ENCODE assay signal across 8 cellular contexts in genomic region chr12:5003025-5003666, GRCh38. TPM values are rescaled to one million over a fixed set of nuclear protein-coding genes. Genes with fewer than 3 reads are reported as not detected.
DNase-seq lines count a peak whose midpoint lies in the region; ATAC-seq and TF ChIP-seq lines count a peak whose summit lies in the region.

No MANE protein-coding gene starts in this region.

- H3K9ac ChIP-seq in neural cell (ENCODE audit: low read length) = no peak overlapping the region

- ATAC-seq in HG02938 (IDR thresholded peaks at IDR 0.05; ENCODE audit: unreplicated experiment) (peak; percentile 73), upper lobe of left lung (ENCODE audit: low FRiP score in 2 of 2) (peak in 1 of 2 donors; percentile 71)

- no peaks in the 10 kb centered on the region for H3F3A ChIP-seq in neural cell (ENCODE audit: insufficient read depth, low read length, poor library complexity, severe bottlenecking)

- TF ChIP-seq RAD21 in neural cell (conservative IDR thresholded peaks at IDR 0.05) = peak; percentile 99

- no peaks in the 10 kb centered on the region for H3K79me2 ChIP-seq in neural cell (replicated peaks; ENCODE audit: insufficient read depth, low read length)

- no peak overlapping the region for H3K4me2 ChIP-seq in neural cell (ENCODE audit: low read length)

- no peak overlapping the region for H3K4me3 ChIP-seq in neural cell (ENCODE audit: low read length)
- no peak overlapping the region for H3K4me3 ChIP-seq in upper lobe of left lung

- no peaks in the 10 kb centered on the region for H4K20me1 ChIP-seq in neural cell (ENCODE audit: insufficient read depth)

- TF ChIP-seq CTCF in neural cell (IDR thresholded peaks at IDR 0.05; ENCODE audit: poor library complexity, severe bottlenecking) (peak; percentile 98), upper lobe of left lung (IDR thresholded peaks at IDR 0.05) (peak; percentile 40 to 90 (median 80))

- no peaks in the 10 kb centered on the region for H3K9me2 ChIP-seq in neural cell (ENCODE audit: insufficient read depth, low read length)

- H3K4me1 ChIP-seq in upper lobe of left lung = no peaks in the 10 kb centered on the region

- DNase-seq in GDM1 (lab: John Stamatoyannopoulos, UW) (peak; percentile 22), NCI-H345 (lab: John Stamatoyannopoulos, UW) (peak; percentile 83), fibroblast of the conjunctiva (ENCODE audit: low read depth) (peak; percentile 36), upper lobe of left lung (peak in 1 of 2 donors; percentile 51), GF-D8 (lab: John Stamatoyannopoulos, UW) (no peak)
- peak; percentile 61 for DNase-seq in activated CD8-positive, alpha-beta memory T cell treated with anti-CD3 and anti-CD28 coated beads for 24 hours

- H3K9me3 ChIP-seq in neural cell (ENCODE audit: low read length) (no peaks in the 10 kb centered on the region), upper lobe of left lung (no peaks in the 10 kb centered on the region)

- H3K27ac ChIP-seq in neural cell (ENCODE audit: low read length) (no peak overlapping the region), upper lobe of left lung (no peak overlapping the region)

- H3K27me3 ChIP-seq in neural cell (ENCODE audit: insufficient read depth, low read depth, low read length) (no peaks in the 10 kb centered on the region), upper lobe of left lung (no peaks in the 10 kb centered on the region)

- 22 to 51% methylated on average over 4 to 9 of the region's 9 CpGs for WGBS in upper lobe of left lung, 2 donors

- TF ChIP-seq POLR2A in upper lobe of left lung (IDR thresholded peaks at IDR 0.05) = no peak

- H3K36me3 ChIP-seq in neural cell (ENCODE audit: insufficient read depth, low read length) (no peaks in the 10 kb centered on the region), upper lobe of left lung (no peaks in the 10 kb centered on the region)

- H2AFZ ChIP-seq in neural cell (ENCODE audit: low read depth, low read length) = no peak overlapping the region

- TF ChIP-seq EP300 in neural cell (conservative IDR thresholded peaks at IDR 0.05; ENCODE audit: poor library complexity, severe bottlenecking) (peak; percentile 11), upper lobe of left lung (IDR thresholded peaks at IDR 0.05) (no peak)

TF ChIP-seq in neural cell, 6 proteins besides CTCF, POLR2A, EP300 and RAD21:
- peak; percentile 100 for TF ChIP-seq SMC3 (conservative IDR thresholded peaks at IDR 0.05; ENCODE audit: poor library complexity)
- TF ChIP-seq MXI1 (conservative IDR thresholded peaks at IDR 0.05; ENCODE audit: poor library complexity, severe bottlenecking) = no peak
TF ChIP-seq in neural cell: peak in this region for 1.

RNA-seq across cellular contexts. Expression of gene KCNA5, which starts 40.5 kb away (rescaled TPM):
- 7.5 and 8.6 TPM in 2 replicates for polyA plus RNA-seq in neural cell
- polyA minus RNA-seq in neural cell = 11.2 and 17.8 TPM in 2 replicates
- 1 to 10 TPM in 1 of 6 donors, under 1 TPM in 3, not detected in 2; 0.61 to 1.3 (median 0.71) TPM for total RNA-seq in upper lobe of left lung
